In the genomic region with DNA sequence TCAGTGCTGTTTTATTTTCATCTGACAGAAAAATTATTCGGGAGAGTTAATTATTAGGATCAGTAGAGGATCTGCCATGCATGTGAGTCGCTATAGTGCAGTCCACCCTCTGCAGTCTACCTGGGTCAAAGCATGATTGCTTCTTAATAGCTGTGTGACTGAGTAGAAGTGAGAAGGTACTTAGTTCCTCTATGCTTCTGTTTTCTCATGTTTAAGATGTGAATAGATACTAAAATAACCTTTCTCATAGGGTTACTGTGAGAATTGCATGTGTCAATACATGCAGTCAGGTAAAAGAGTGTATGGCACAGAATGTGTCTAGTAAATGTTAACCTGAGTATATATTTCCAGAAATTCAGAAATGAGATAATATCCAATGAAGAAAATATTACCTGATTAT, we compare ENCODE assay signal across 29 cellular contexts.
"Had no signal": no experiment of that assay in that cellular context is flagged by ENCODE, and none has a peak within 500 bp of the region (broad histone marks: within the 10 kb centered on the region; RNA-seq: fewer than 3 reads in every experiment).

No MANE protein-coding gene starts in this region.

- H3K4me2 ChIP-seq: PC-9 had no signal

- H3K36me3 Mint-ChIP-seq: activated CD4-positive, alpha-beta memory T cell treated with anti-CD3 and anti-CD28 coated beads for 36 hours; activated naive CD4-positive, alpha-beta T cell treated with anti-CD3 and anti-CD28 coated beads, Interleukin-2, amount 50 U/mL, for 72 hours had no signal

- H3K4me3 ChIP-seq: ascending aorta, body of pancreas, MG63, PC-9 had no signal

- H3K4me1 ChIP-seq: ascending aorta, body of pancreas had no signal

- H3K27ac Mint-ChIP-seq: activated CD4-positive, alpha-beta memory T cell treated with anti-CD3 and anti-CD28 coated beads for 36 hours; activated CD4-positive, alpha-beta T cell treated with anti-CD3 and anti-CD28 coated beads, Interleukin-2, amount 10 ng/mL, durations not matched to agents 7 days and 5 days; activated naive CD4-positive, alpha-beta T cell treated with anti-CD3 and anti-CD28 coated beads, Interleukin-2, amount 50 U/mL, for 72 hours; activated naive CD8-positive, alpha-beta T cell treated with anti-CD3 and anti-CD28 coated beads, Interleukin-2, amount 50 U/mL, for 24 hours; T-helper 17 cell had no signal

- H3K4me1 Mint-ChIP-seq: activated CD4-positive, alpha-beta T cell treated with anti-CD3 and anti-CD28 coated beads, Interleukin-2, amount 10 ng/mL, durations not matched to agents 7 days and 5 days; activated naive CD8-positive, alpha-beta T cell treated with anti-CD3 and anti-CD28 coated beads, Interleukin-2, amount 50 U/mL, for 24 hours; central memory CD8-positive, alpha-beta T cell; T-helper 17 cell had no signal

- H3K27ac ChIP-seq: ascending aorta, body of pancreas, PC-9 had no signal

- ATAC-seq: activated naive CD4-positive, alpha-beta T cell treated with anti-CD3 and anti-CD28 coated beads, Interleukin-2, amount 50 U/mL, for 72 hours; activated naive CD8-positive, alpha-beta T cell treated with anti-CD3 and anti-CD28 coated beads, Interleukin-2, amount 50 U/mL, for 24 hours; activated T-cell treated with anti-CD3 and anti-CD28 coated beads, Interleukin-2, amount 50 U/mL, for 4 hours; body of pancreas; T-helper 17 cell had no signal

- FAIRE-seq: bronchial epithelial cell, TTC549 had no signal

- H3K9me3 ChIP-seq: ascending aorta, body of pancreas had no signal

- H3K27me3 Mint-ChIP-seq: activated CD4-positive, alpha-beta memory T cell treated with anti-CD3 and anti-CD28 coated beads for 36 hours; activated CD4-positive, alpha-beta T cell treated with anti-CD3 and anti-CD28 coated beads, Interleukin-2, amount 10 ng/mL, durations not matched to agents 7 days and 5 days; activated naive CD8-positive, alpha-beta T cell treated with anti-CD3 and anti-CD28 coated beads, Interleukin-2, amount 50 U/mL, for 24 hours; central memory CD8-positive, alpha-beta T cell; T-helper 17 cell had no signal

- H3K27me3 ChIP-seq: ascending aorta, body of pancreas, MG63 had no signal

- H2AFZ ChIP-seq: PC-9 had no signal

- H3K9me3 Mint-ChIP-seq: activated CD4-positive, alpha-beta T cell treated with anti-CD3 and anti-CD28 coated beads, Interleukin-2, amount 10 ng/mL, durations not matched to agents 7 days and 5 days; activated naive CD8-positive, alpha-beta T cell treated with anti-CD3 and anti-CD28 coated beads, Interleukin-2, amount 50 U/mL, for 24 hours had no signal

- DNase-seq: activated CD4-positive, alpha-beta memory T cell treated with anti-CD3 and anti-CD28 coated beads for 36 hours; activated CD4-positive, alpha-beta T cell treated with anti-CD3 and anti-CD28 coated beads, Interleukin-2, amount 10 ng/mL, durations not matched to agents 7 days and 5 days; activated CD4-positive, CD25-positive, alpha-beta regulatory T cell; activated CD8-positive, alpha-beta memory T cell treated with anti-CD3 and anti-CD28 coated beads for 24 hours; activated effector memory CD4-positive, alpha-beta T cell treated with anti-CD3 and anti-CD28 coated beads, Interleukin-2, amount 50 U/mL, for 16 hours; activated naive CD4-positive, alpha-beta T cell treated with Interleukin-2 at 50 U/mL for 16 hours; activated naive CD8-positive, alpha-beta T cell treated with anti-CD3 and anti-CD28 coated beads, Interleukin-2, amount 50 U/mL, for 24 hours; activated T-cell treated with anti-CD3 and anti-CD28 coated beads, Interleukin-2, amount 50 U/mL, for 4 hours; amniotic stem cell; body of pancreas; MG63; MV-4-11; NCI-H1092 treated with DMSO at 0.1 percent for 48 hours; NCI-H1417 treated with DMSO at 0.1 percent for 48 hours; NCI-H1694; NCI-H2029; NCI-H2107; NCI-H345; NCI-H510A; NCI-H526 treated with DMSO at 0.1 percent for 48 hours; PC-9; SIG-M5; T-helper 17 cell; T-helper 9 cell had no signal

- H3K4me3 Mint-ChIP-seq: activated CD4-positive, alpha-beta memory T cell treated with anti-CD3 and anti-CD28 coated beads for 36 hours; activated CD4-positive, alpha-beta T cell treated with anti-CD3 and anti-CD28 coated beads, Interleukin-2, amount 10 ng/mL, durations not matched to agents 7 days and 5 days; activated naive CD8-positive, alpha-beta T cell treated with anti-CD3 and anti-CD28 coated beads, Interleukin-2, amount 50 U/mL, for 24 hours; activated T-cell treated with anti-CD3 and anti-CD28 coated beads, Interleukin-2, amount 50 U/mL, for 4 hours; central memory CD8-positive, alpha-beta T cell; T-helper 17 cell had no signal

- H3K36me3 ChIP-seq: ascending aorta, MG63 had no signal
